Comparison of ENCODE assay signal across 21 cellular contexts in the genomic region with DNA sequence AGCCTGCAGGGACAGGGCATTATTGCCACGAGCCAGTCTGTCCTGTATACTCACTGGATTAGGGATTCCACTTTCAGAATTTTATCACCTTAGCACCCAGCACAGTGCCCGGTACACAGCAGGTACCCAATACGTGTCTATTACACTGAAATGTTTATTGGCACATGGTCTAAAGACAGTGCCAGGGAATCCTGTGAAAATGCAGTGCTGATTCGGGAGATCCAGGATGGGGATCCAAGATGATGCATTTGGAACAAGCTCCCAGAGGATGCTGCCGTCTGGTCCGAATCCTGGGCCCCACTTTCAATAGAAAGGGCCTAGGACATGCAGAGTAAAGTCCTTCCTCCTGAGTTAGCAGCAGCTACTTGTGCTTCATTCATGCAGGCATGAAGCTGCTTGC.
DNase-seq lines count a peak whose midpoint lies in the region; ATAC-seq and TF ChIP-seq lines count a peak whose summit lies in the region.
"Had no signal": no experiment of that assay in that cellular context is flagged by ENCODE, and none has a peak within 500 bp of the region (broad histone marks: within the 10 kb centered on the region; RNA-seq: fewer than 3 reads in every experiment).

No MANE protein-coding gene starts in this region.

- H3K4me1 ChIP-seq in OCI-LY1 (ENCODE audit: insufficient read depth, low read length, severe bottlenecking) (peaks cover 31% of the 10 kb centered on the region), neuronal stem cell (ENCODE audit: control insufficient read depth in 2 of 2, insufficient read depth in 1 of 2, low read depth in 1 of 2, low read length in 2 of 2) (peaks cover 0 to 3% of the 10 kb centered on the region in 2 donors), psoas muscle (no peaks in the 10 kb centered on the region)

- H3K79me2 ChIP-seq in OCI-LY1 (ENCODE audit: insufficient read depth, low read length): no peaks in the 10 kb centered on the region

- H3F3A ChIP-seq in OCI-LY1 (ENCODE audit: insufficient read depth, low read length): no peaks in the 10 kb centered on the region

- H3K4me1 Mint-ChIP-seq in chondrocyte (ENCODE audit: low read depth): peaks cover 68% of the 10 kb centered on the region
- peaks cover 45% of the 10 kb centered on the region for H3K4me1 Mint-ChIP-seq in type B pancreatic cell (ENCODE audit: unreplicated experiment)
- H3K4me1 Mint-ChIP-seq: activated naive CD4-positive, alpha-beta T cell treated with anti-CD3 and anti-CD28 coated beads, Interleukin-2, amount 10 ng/mL, durations not matched to agents 7 days and 5 days; CD4-positive, CD25-positive, alpha-beta regulatory T cell had no signal

- H2AFZ ChIP-seq in OCI-LY1 (ENCODE audit: low read length) (no peak overlapping the region), neuronal stem cell (ENCODE audit: low read length) (no peak overlapping the region)

- no peak overlapping the region for H2AK5ac ChIP-seq in neuronal stem cell (ENCODE audit: low read depth, low read length)

- no peak for TF ChIP-seq CTCF in OCI-LY1 (IDR thresholded peaks at IDR 0.05; ENCODE audit: low read length)
- no peak for TF ChIP-seq CTCF in chondrocyte (IDR thresholded peaks at IDR 0.05)
- TF ChIP-seq CTCF in type B pancreatic cell (conservative IDR thresholded peaks at IDR 0.05): no peak
- no peak for TF ChIP-seq CTCF in psoas muscle (IDR thresholded peaks at IDR 0.05)

- H3K27me3 Mint-ChIP-seq in chondrocyte (ENCODE audit: low read depth) (no peaks in the 10 kb centered on the region), type B pancreatic cell (no peaks in the 10 kb centered on the region)

- H3K14ac ChIP-seq in neuronal stem cell (ENCODE audit: low read length): no peak overlapping the region

- WGBS in neuronal stem cell (ENCODE audit: extremely low coverage in 2 of 2, insufficient read length in 2 of 2, insufficient replicate concordance in 1 of 2), 2 donors: no CpG with 5 or more reads among the region's 6 CpGs
- WGBS in psoas muscle, 3 donors: 22 to 50% (median 36%) methylated on average over 6 of the region's 6 CpGs

- peak overlapping the region; percentile 91 for H3K27ac Mint-ChIP-seq in chondrocyte (ENCODE audit: unreplicated experiment)
- peak overlapping the region; percentile 45 for H3K27ac Mint-ChIP-seq in type B pancreatic cell
- H3K27ac Mint-ChIP-seq: activated naive CD4-positive, alpha-beta T cell treated with anti-CD3 and anti-CD28 coated beads, Interleukin-2, amount 10 ng/mL, durations not matched to agents 7 days and 5 days; CD4-positive, CD25-positive, alpha-beta regulatory T cell had no signal

- H3K9ac ChIP-seq in OCI-LY1 (ENCODE audit: low read length): peak overlapping the region; percentile 51; the same call in 1 of the 2 replicates
- H3K9ac ChIP-seq in neuronal stem cell (ENCODE audit: low read depth, low read length, poor library complexity): no peak overlapping the region

- no peak overlapping the region for H4K8ac ChIP-seq in neuronal stem cell (ENCODE audit: low read depth, low read length)

- peak overlapping the region; percentile 67 for H3K4me3 Mint-ChIP-seq in chondrocyte (ENCODE audit: unreplicated experiment)
- no peak overlapping the region for H3K4me3 Mint-ChIP-seq in type B pancreatic cell
- H3K4me3 Mint-ChIP-seq: activated naive CD4-positive, alpha-beta T cell treated with anti-CD3 and anti-CD28 coated beads, Interleukin-2, amount 10 ng/mL, durations not matched to agents 7 days and 5 days; CD4-positive, CD25-positive, alpha-beta regulatory T cell had no signal

- no peak overlapping the region for H4K91ac ChIP-seq in neuronal stem cell (ENCODE audit: low read depth, low read length, poor library complexity)

- H2BK15ac ChIP-seq in neuronal stem cell (ENCODE audit: low read length): peak overlapping the region; percentile 23

- H3K36me3 Mint-ChIP-seq in chondrocyte (ENCODE audit: low read depth) (no peaks in the 10 kb centered on the region), type B pancreatic cell (peaks cover 17% of the 10 kb centered on the region)
- H3K36me3 Mint-ChIP-seq: activated naive CD4-positive, alpha-beta T cell treated with anti-CD3 and anti-CD28 coated beads, Interleukin-2, amount 10 ng/mL, durations not matched to agents 7 days and 5 days; CD4-positive, CD25-positive, alpha-beta regulatory T cell had no signal

- H2BK5ac ChIP-seq in neuronal stem cell (ENCODE audit: low read length): no peak overlapping the region

- H4K20me1 ChIP-seq in OCI-LY1 (ENCODE audit: insufficient read depth, low read length): no peaks in the 10 kb centered on the region

- no peak for DNase-seq in chondrocyte (ENCODE audit: low spot score)
- DNase-seq in neuronal stem cell (ENCODE audit: low spot score): no peak
- no peak for DNase-seq in type B pancreatic cell (ENCODE audit: extremely low spot score, unreplicated experiment)
- no peak for DNase-seq in stimulated activated CD4-positive, alpha-beta T cell treated with anti-CD3 and anti-CD28 coated beads, Interleukin-4, amount 100 ng/mL, for 4 hours
- no peak for DNase-seq in psoas muscle
- DNase-seq: activated CD8-positive, alpha-beta memory T cell treated with anti-CD3 and anti-CD28 coated beads, Interleukin-2, amount 50 U/mL, for 4 hours; activated naive CD4-positive, alpha-beta T cell treated with anti-CD3 and anti-CD28 coated beads, Interleukin-2, amount 10 ng/mL, durations not matched to agents 7 days and 5 days; CD4-positive, CD25-positive, alpha-beta regulatory T cell; DMS79; effector memory CD4-positive, alpha-beta T cell; mesendoderm; NCI-H1105 treated with DMSO at 0.1 percent for 48 hours; NCI-H2227 treated with DMSO at 0.1 percent for 48 hours; NK-92 treated with Interleukin-12 subunit alpha and Interleukin-12 subunit beta, amount 100 ng/mL, for 24 hours; occipital lobe; SHP77 treated with DMSO at 0.1 percent for 48 hours; stimulated activated CD4-positive, alpha-beta T cell treated with anti-CD3 and anti-CD28 coated beads, Interleukin-12 subunit alpha, Interleukin-12 subunit beta, amount 100 ng/mL, for 4 hours; stimulated activated naive CD8-positive, alpha-beta T cell treated with anti-CD3 and anti-CD28 coated beads, Interleukin-15, Interleukin-2, amounts not matched to agents 100 U/mL and 50 U/mL, for 24 hours; T1000 had no signal

- no peaks in the 10 kb centered on the region for H3K79me1 ChIP-seq in neuronal stem cell (ENCODE audit: low read depth, low read length)

- H3K36me3 ChIP-seq in OCI-LY1 (ENCODE audit: insufficient read depth, low read length) (no peaks in the 10 kb centered on the region; the same call in 1 of the 2 replicates), neuronal stem cell (replicated peaks in 1 of 2; ENCODE audit: control insufficient read depth in 2 of 2, insufficient read depth in 2 of 2, low read length in 2 of 2) (no peaks in the 10 kb centered on the region), psoas muscle (ENCODE audit: insufficient read depth in 1 of 2, low read depth in 1 of 2) (no peaks in the 10 kb centered on the region)

- no peak overlapping the region for H2BK120ac ChIP-seq in neuronal stem cell (ENCODE audit: low read depth, low read length)

- no peak overlapping the region for H3K23ac ChIP-seq in neuronal stem cell (ENCODE audit: low read depth, low read length, poor library complexity)

- H3K9me3 ChIP-seq in OCI-LY1 (ENCODE audit: low read length): peaks cover 13% of the 10 kb centered on the region
- no peaks in the 10 kb centered on the region for H3K9me3 ChIP-seq in neuronal stem cell (replicated peaks in 1 of 2; ENCODE audit: control insufficient read depth in 2 of 2, insufficient read depth in 1 of 2, low read depth in 1 of 2, low read length in 2 of 2)
- no peaks in the 10 kb centered on the region for H3K9me3 ChIP-seq in psoas muscle

- intact Hi-C loops in psoas muscle (cut with DNase I): loop anchor here in 1 of 2 donors (10.0 kb wide), 1 partner anchor 229 kb away; a partner anchor contains a TSS

- no peak overlapping the region for H3K4ac ChIP-seq in neuronal stem cell (ENCODE audit: low read length)

- H3K9me3 Mint-ChIP-seq in chondrocyte (ENCODE audit: low read depth): no peaks in the 10 kb centered on the region
- peaks cover 3% of the 10 kb centered on the region for H3K9me3 Mint-ChIP-seq in type B pancreatic cell

- H3K4me2 ChIP-seq in OCI-LY1 (ENCODE audit: low read length): peak overlapping the region; percentile 49; the same call in 1 of the 2 replicates
- H3K4me2 ChIP-seq in neuronal stem cell (ENCODE audit: insufficient read depth, low read length, poor library complexity, severe bottlenecking): no peak overlapping the region

- peak overlapping the region; percentile 57 for H3K27ac ChIP-seq in OCI-LY1 (ENCODE audit: low read depth, low read length, poor library complexity, severe bottlenecking)
- no peak overlapping the region for H3K27ac ChIP-seq in neuronal stem cell (replicated peaks; ENCODE audit: low read length)
- no peak overlapping the region for H3K27ac ChIP-seq in psoas muscle

- no peak overlapping the region for H3K18ac ChIP-seq in neuronal stem cell (ENCODE audit: low read length)

- H3K4me3 ChIP-seq in OCI-LY1 (ENCODE audit: low read depth, low read length, poor library complexity, severe bottlenecking) (no peak overlapping the region), neuronal stem cell (ENCODE audit: low read length in 2 of 2) (no peak overlapping the region), psoas muscle (no peak overlapping the region)

- no peaks in the 10 kb centered on the region for H3K27me3 ChIP-seq in OCI-LY1 (ENCODE audit: insufficient read depth, low read length)
- H3K27me3 ChIP-seq in neuronal stem cell (ENCODE audit: control insufficient read depth in 3 of 3, insufficient read depth in 3 of 3, low read depth in 1 of 3, low read length in 3 of 3): peaks cover 0 to 7% (median 0%) of the 10 kb centered on the region in 3 experiments
- peaks cover 0 to 11% (median 0%) of the 10 kb centered on the region in 3 donors for H3K27me3 ChIP-seq in psoas muscle (ENCODE audit: insufficient read depth in 3 of 3, low read length in 2 of 3)

- no peak overlapping the region for H2BK12ac ChIP-seq in neuronal stem cell (ENCODE audit: low read length)

- ATAC-seq in psoas muscle (no peak), HG03139 (IDR thresholded peaks at IDR 0.05; ENCODE audit: unreplicated experiment) (no peak)
- ATAC-seq: stimulated activated naive CD8-positive, alpha-beta T cell treated with anti-CD3 and anti-CD28 coated beads, Interleukin-15, Interleukin-2, amounts not matched to agents 100 U/mL and 50 U/mL, for 24 hours had no signal

- no peaks in the 10 kb centered on the region for H3K9me2 ChIP-seq in OCI-LY1 (ENCODE audit: low read depth, low read length)
